In the genomic region with DNA sequence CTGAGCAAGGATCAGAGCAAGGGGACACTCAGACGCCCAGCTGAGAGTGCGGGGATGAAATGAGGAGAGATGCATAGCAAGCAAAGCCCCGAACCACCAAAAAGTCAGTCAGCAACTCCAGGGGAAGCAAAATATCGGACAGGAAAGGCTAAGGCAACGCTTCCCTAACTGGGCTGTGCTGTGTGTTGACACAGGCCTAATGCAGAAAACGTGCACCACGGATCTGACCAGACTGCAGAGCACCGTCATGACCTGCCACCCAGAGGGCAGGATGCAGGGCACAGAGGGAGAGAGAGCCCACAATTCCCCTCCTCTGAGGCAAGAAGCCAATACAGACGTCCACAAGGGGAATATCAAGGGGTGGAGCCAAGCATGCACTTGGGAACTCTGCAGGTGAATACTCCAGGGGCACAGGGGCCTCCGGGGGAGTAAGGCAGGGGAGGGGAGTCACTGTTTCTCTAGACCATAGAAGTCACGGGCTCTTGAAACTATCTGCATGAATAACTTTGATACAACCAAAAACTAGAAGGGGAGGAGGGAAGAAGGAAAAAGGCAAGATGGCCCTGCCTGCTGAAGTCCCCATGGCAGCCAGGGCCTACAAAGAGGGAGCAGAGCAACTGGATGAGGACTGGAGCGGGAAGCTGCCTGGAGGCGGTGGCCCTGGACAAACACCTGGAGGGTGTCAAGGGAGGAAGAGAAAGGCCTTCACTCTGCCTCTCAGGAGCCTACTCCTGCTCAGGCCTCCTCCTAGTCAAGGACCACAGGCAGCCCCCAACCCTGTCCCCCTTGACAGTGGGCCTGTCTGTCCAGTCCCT, we compare ENCODE assay signal across 2 cellular contexts.
TF ChIP-seq lines count a peak whose summit lies in the region.

No MANE protein-coding gene starts in this region.

TF ChIP-seq in GM23338, 12 proteins besides CTCF, POLR2A, EP300 and RAD21 (continued from another document):
- TF ChIP-seq REST (IDR thresholded peaks at IDR 0.05; ENCODE audit: unreplicated experiment), result no peak
- TF ChIP-seq ZNF114 (CRISPR knock-in tag; IDR thresholded peaks at IDR 0.05), result no peak
- TF ChIP-seq POLR2AphosphoS5 (IDR thresholded peaks at IDR 0.05; ENCODE audit: low read depth), result no peak
- TF ChIP-seq, protein P1, sequence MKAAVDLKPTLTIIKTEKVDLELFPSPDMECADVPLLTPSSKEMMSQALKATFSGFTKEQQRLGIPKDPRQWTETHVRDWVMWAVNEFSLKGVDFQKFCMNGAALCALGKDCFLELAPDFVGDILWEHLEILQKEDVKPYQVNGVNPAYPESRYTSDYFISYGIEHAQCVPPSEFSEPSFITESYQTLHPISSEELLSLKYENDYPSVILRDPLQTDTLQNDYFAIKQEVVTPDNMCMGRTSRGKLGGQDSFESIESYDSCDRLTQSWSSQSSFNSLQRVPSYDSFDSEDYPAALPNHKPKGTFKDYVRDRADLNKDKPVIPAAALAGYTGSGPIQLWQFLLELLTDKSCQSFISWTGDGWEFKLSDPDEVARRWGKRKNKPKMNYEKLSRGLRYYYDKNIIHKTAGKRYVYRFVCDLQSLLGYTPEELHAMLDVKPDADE (IDR thresholded peaks at IDR 0.05), result no peak
- TF ChIP-seq STAT1 (IDR thresholded peaks at IDR 0.05; ENCODE audit: unreplicated experiment), result no peak
- no peak for TF ChIP-seq JUNB (IDR thresholded peaks at IDR 0.05; ENCODE audit: unreplicated experiment)

TF ChIP-seq in WTC11, 78 proteins besides CTCF, POLR2A, EP300 and RAD21 (continued from another document):
- TF ChIP-seq JAZF1 (CRISPR knock-in tag; IDR thresholded peaks at IDR 0.05) (no peak), SP1 (CRISPR knock-in tag; conservative IDR thresholded peaks at IDR 0.05) (no peak)
TF ChIP-seq in WTC11: peak in this region for 0.
